29 cellular contexts compared by ENCODE assay signal in genomic region chr7:67375427-67375826, GRCh38.
"Had no signal": no experiment of that assay in that cellular context is flagged by ENCODE, and none has a peak within 500 bp of the region (broad histone marks: within the 10 kb centered on the region; RNA-seq: fewer than 3 reads in every experiment).

No MANE protein-coding gene starts in this region.

- H3K36me3 Mint-ChIP-seq: stimulated activated effector memory CD8-positive, alpha-beta T cell treated with anti-CD3 and anti-CD28 coated beads, Interleukin-12 subunit alpha, Interleukin-12 subunit beta, amount 100 ng/mL, for 72 hours; stimulated activated naive B cell treated with anti-CD40 and anti-IgM and Interleukin-4, amounts not matched to agents 10 μg/mL and 1 μg/mL and 100 μg/mL, for 72 hours; type B pancreatic cell had no signal

- H3K4me1 Mint-ChIP-seq: stimulated activated effector memory CD8-positive, alpha-beta T cell treated with anti-CD3 and anti-CD28 coated beads, Interleukin-12 subunit alpha, Interleukin-12 subunit beta, amount 100 ng/mL, for 72 hours; stimulated activated memory B cell treated with anti-CD40 and anti-IgM and Interleukin-4, amounts not matched to agents 10 μg/mL and 1 μg/mL and 100 μg/mL, for 72 hours; stimulated activated naive CD8-positive, alpha-beta T cell treated with anti-CD3 and anti-CD28 coated beads, Interleukin-15, amount 100 ng/mL, for 72 hours had no signal

- H3K4me3 Mint-ChIP-seq: stimulated activated effector memory CD8-positive, alpha-beta T cell treated with anti-CD3 and anti-CD28 coated beads, Interleukin-12 subunit alpha, Interleukin-12 subunit beta, amount 100 ng/mL, for 72 hours; stimulated activated memory B cell treated with anti-CD40 and anti-IgM and Interleukin-4, amounts not matched to agents 10 μg/mL and 1 μg/mL and 100 μg/mL, for 72 hours; stimulated activated naive B cell treated with anti-CD40 and anti-IgM and Interleukin-4, amounts not matched to agents 10 μg/mL and 1 μg/mL and 100 μg/mL, for 72 hours; stimulated activated naive CD8-positive, alpha-beta T cell treated with anti-CD3 and anti-CD28 coated beads, Interleukin-15, amount 100 ng/mL, for 72 hours; stimulated activated naive CD8-positive, alpha-beta T cell treated with anti-CD3 and anti-CD28 coated beads, Interleukin-15, Interleukin-2, amounts not matched to agents 100 ng/mL and 50 ng/mL, for 24 hours; type B pancreatic cell had no signal

- H3K27ac ChIP-seq: stomach, suprapubic skin, testis, thoracic aorta, thyroid gland, tibial artery, tibial nerve, transverse colon, upper lobe of left lung, upper lobe of right lung, uterus, vagina had no signal

- H3K27ac Mint-ChIP-seq: stimulated activated effector memory CD8-positive, alpha-beta T cell treated with anti-CD3 and anti-CD28 coated beads, Interleukin-12 subunit alpha, Interleukin-12 subunit beta, amount 100 ng/mL, for 72 hours; stimulated activated memory B cell treated with anti-CD40 and anti-IgM and Interleukin-4, amounts not matched to agents 10 μg/mL and 1 μg/mL and 100 μg/mL, for 72 hours; stimulated activated naive B cell treated with anti-CD40 and anti-IgM and Interleukin-4, amounts not matched to agents 10 μg/mL and 1 μg/mL and 100 μg/mL, for 72 hours; stimulated activated naive CD8-positive, alpha-beta T cell treated with anti-CD3 and anti-CD28 coated beads, Interleukin-15, Interleukin-2, amounts not matched to agents 100 ng/mL and 50 ng/mL, for 24 hours; type B pancreatic cell had no signal

- H3K9me3 ChIP-seq: suprapubic skin, testis, thoracic aorta, thyroid gland, transverse colon, upper lobe of right lung, uterus, vagina had no signal

- H3K36me3 ChIP-seq: stomach, suprapubic skin, thoracic aorta, thyroid gland, tibial artery, tibial nerve, transverse colon, upper lobe of left lung, upper lobe of right lung, uterus, vagina had no signal

- H3K27me3 ChIP-seq: testis, upper lobe of left lung, vagina had no signal

- DNase-seq: stimulated activated CD4-positive, alpha-beta T cell treated with anti-CD3 and anti-CD28 coated beads, Interleukin-2, amount 100 ng/mL, for 48 hours; stimulated activated CD4-positive, alpha-beta T cell treated with anti-CD3 and anti-CD28 coated beads, Interleukin-4, amount 100 ng/mL, for 1 hour; stimulated activated CD4-positive, alpha-beta T cell treated with anti-CD3 and anti-CD28 coated beads, Interleukin-4, amount 100 ng/mL, for 24 hours; stimulated activated CD4-positive, alpha-beta T cell treated with anti-CD3 and anti-CD28 coated beads, Interleukin-4, amount 100 ng/mL, for 4 hours; stimulated activated CD8-positive, alpha-beta memory T cell treated with anti-CD3 and anti-CD28 coated beads, Interleukin-4, amount 100 ng/mL, for 48 hours; stimulated activated naive B cell treated with anti-CD40 and anti-IgM and Interleukin-4, amounts not matched to agents 10 μg/mL and 1 μg/mL and 100 μg/mL, for 72 hours; stimulated activated naive CD4-positive, alpha-beta T cell; stimulated activated naive CD4-positive, alpha-beta T cell treated with Interleukin-2 at 50 U/mL for 16 hours; stimulated activated naive CD8-positive, alpha-beta T cell treated with anti-CD3 and anti-CD28 coated beads, Interleukin-15, amount 100 ng/mL, for 72 hours; stimulated activated naive CD8-positive, alpha-beta T cell treated with anti-CD3 and anti-CD28 coated beads, Interleukin-15, Interleukin-2, amounts not matched to agents 100 U/mL and 50 U/mL, for 24 hours; stomach; substantia nigra; testis; thyroid gland; tibial artery; transverse colon; trophoblast cell; upper lobe of left lung; uterus had no signal

- FAIRE-seq: urothelium cell line had no signal

- H3K4me1 ChIP-seq: suprapubic skin, thyroid gland, tibial artery, transverse colon, upper lobe of left lung, upper lobe of right lung, uterus, vagina had no signal

- ATAC-seq: stimulated activated effector memory CD8-positive, alpha-beta T cell treated with anti-CD3 and anti-CD28 coated beads, Interleukin-12 subunit alpha, Interleukin-12 subunit beta, amount 100 ng/mL, for 72 hours; stimulated activated memory B cell treated with anti-CD40 and anti-IgM and Interleukin-4, amounts not matched to agents 10 μg/mL and 1 μg/mL and 100 μg/mL, for 72 hours; stimulated activated naive B cell treated with anti-CD40 and anti-IgM and Interleukin-4, amounts not matched to agents 10 μg/mL and 1 μg/mL and 100 μg/mL, for 72 hours; stimulated activated naive CD8-positive, alpha-beta T cell treated with anti-CD3 and anti-CD28 coated beads, Interleukin-15, amount 100 ng/mL, for 72 hours; stimulated activated naive CD8-positive, alpha-beta T cell treated with anti-CD3 and anti-CD28 coated beads, Interleukin-15, Interleukin-2, amounts not matched to agents 100 U/mL and 50 U/mL, for 24 hours; upper lobe of right lung had no signal

- H3K4me3 ChIP-seq: stomach, suprapubic skin, testis, thoracic aorta, thyroid gland, tibial artery, tibial nerve, transverse colon, upper lobe of left lung, upper lobe of right lung, uterus, vagina had no signal
